In genomic region chr19:17077447-17078028, GRCh38 we compare ENCODE assay signal across 8 cellular contexts. TPM values are rescaled to one million over a fixed set of nuclear protein-coding genes. Genes with fewer than 3 reads are reported as not detected.
DNase-seq lines count a peak whose midpoint lies in the region; ATAC-seq and TF ChIP-seq lines count a peak whose summit lies in the region.

No MANE protein-coding gene starts in this region.

- peaks cover 72% of the 10 kb centered on the region for H3K4me1 Mint-ChIP-seq in activated naive CD4-positive, alpha-beta T cell treated with anti-CD3 and anti-CD28 coated beads, Interleukin-2, amount 10 ng/mL, durations not matched to agents 7 days and 5 days
- H3K4me1 Mint-ChIP-seq in activated naive CD8-positive, alpha-beta T cell treated with anti-CD3 and anti-CD28 coated beads, Interleukin-2, amount 10 ng/mL, durations not matched to agents 7 days and 5 days: peaks cover 50% of the 10 kb centered on the region

- intact Hi-C loops in lower lobe of right lung (cut with DNase I): loop anchor here (10.0 kb wide), 1 partner anchor 207 kb away; the partner anchor contains the start of gene ANKLE1
- intact Hi-C loops in transverse colon (cut with DNase I; ENCODE audit: low total_unique reads): loop anchor here (10.0 kb wide), 1 partner anchor 57 kb away; no protein-coding TSS in a partner anchor

- H3K27ac ChIP-seq in lower lobe of right lung (no peak overlapping the region), transverse colon (peak overlapping the region; percentile 90 to 95 (median 93))

- TF ChIP-seq POLR2A in transverse colon (IDR thresholded peaks at IDR 0.05): no peak

- H3K9me3 ChIP-seq in lower lobe of right lung (no peaks in the 10 kb centered on the region), transverse colon (no peaks in the 10 kb centered on the region)

- no peak for ATAC-seq in activated naive CD8-positive, alpha-beta T cell treated with anti-CD3 and anti-CD28 coated beads, Interleukin-2, amount 10 ng/mL, durations not matched to agents 7 days and 5 days (ENCODE audit: low read depth)
- ATAC-seq in lower lobe of right lung (no peak), GM19463 (IDR thresholded peaks at IDR 0.05; ENCODE audit: unreplicated experiment) (no peak), HG02884 (IDR thresholded peaks at IDR 0.05; ENCODE audit: unreplicated experiment) (no peak)

- H3K36me3 ChIP-seq in lower lobe of right lung (peaks cover 5% of the 10 kb centered on the region), transverse colon (no peaks in the 10 kb centered on the region)

- 81 to 85% methylated on average over 9 to 17 of the region's 17 CpGs for WGBS in transverse colon (ENCODE audit: low coverage in 1 of 2), 2 donors

- in situ Hi-C loops in transverse colon (cut with MboI; ENCODE audit: low pct_ligation_motif_present in 1 of 4, low pct_unique_long_range_greater_than_20kb in 1 of 4, low sequenced_read_pairs in 3 of 4): no loop called here

- H3K4me3 Mint-ChIP-seq in activated naive CD4-positive, alpha-beta T cell treated with anti-CD3 and anti-CD28 coated beads, Interleukin-2, amount 10 ng/mL, durations not matched to agents 7 days and 5 days: peak overlapping the region; percentile 99
- H3K4me3 Mint-ChIP-seq in activated naive CD8-positive, alpha-beta T cell treated with anti-CD3 and anti-CD28 coated beads, Interleukin-2, amount 10 ng/mL, durations not matched to agents 7 days and 5 days: peak overlapping the region; percentile 99

- H3K4me1 ChIP-seq in lower lobe of right lung: peaks cover 63% of the 10 kb centered on the region
- H3K4me1 ChIP-seq in transverse colon: peaks cover 38 to 71% (median 56%) of the 10 kb centered on the region in 4 donors

- H3K27me3 ChIP-seq in lower lobe of right lung (ENCODE audit: low read depth) (no peaks in the 10 kb centered on the region), transverse colon (no peaks in the 10 kb centered on the region)

- peak overlapping the region; percentile 77 for H3K27ac Mint-ChIP-seq in activated naive CD4-positive, alpha-beta T cell treated with anti-CD3 and anti-CD28 coated beads, Interleukin-2, amount 10 ng/mL, durations not matched to agents 7 days and 5 days
- H3K27ac Mint-ChIP-seq in activated naive CD8-positive, alpha-beta T cell treated with anti-CD3 and anti-CD28 coated beads, Interleukin-2, amount 10 ng/mL, durations not matched to agents 7 days and 5 days: no peak overlapping the region

- no peaks in the 10 kb centered on the region for H3K27me3 Mint-ChIP-seq in activated naive CD4-positive, alpha-beta T cell treated with anti-CD3 and anti-CD28 coated beads, Interleukin-2, amount 10 ng/mL, durations not matched to agents 7 days and 5 days
- no peaks in the 10 kb centered on the region for H3K27me3 Mint-ChIP-seq in activated naive CD8-positive, alpha-beta T cell treated with anti-CD3 and anti-CD28 coated beads, Interleukin-2, amount 10 ng/mL, durations not matched to agents 7 days and 5 days

- peaks cover 34% of the 10 kb centered on the region for H3K36me3 Mint-ChIP-seq in activated naive CD4-positive, alpha-beta T cell treated with anti-CD3 and anti-CD28 coated beads, Interleukin-2, amount 10 ng/mL, durations not matched to agents 7 days and 5 days
- peaks cover 24% of the 10 kb centered on the region for H3K36me3 Mint-ChIP-seq in activated naive CD8-positive, alpha-beta T cell treated with anti-CD3 and anti-CD28 coated beads, Interleukin-2, amount 10 ng/mL, durations not matched to agents 7 days and 5 days

- H3K4me3 ChIP-seq in lower lobe of right lung: peak overlapping the region; percentile 76
- H3K4me3 ChIP-seq in transverse colon: peak overlapping the region in 1 of 4 donors; percentile 95

- POLR2A ChIA-PET in activated naive CD8-positive, alpha-beta T cell treated with anti-CD3 and anti-CD28 coated beads, Interleukin-2, amount 10 ng/mL, durations not matched to agents 7 days and 5 days (lab: Charles Lee): interaction anchor here (1.1 to 4.3 kb wide), 3 partner anchors 48 to 148 kb away, joined by 9 to 64 read pairs (median 10); partner anchors contain the start of genes OCEL1 and USE1

- no peaks in the 10 kb centered on the region for H3K9me3 Mint-ChIP-seq in activated naive CD4-positive, alpha-beta T cell treated with anti-CD3 and anti-CD28 coated beads, Interleukin-2, amount 10 ng/mL, durations not matched to agents 7 days and 5 days
- H3K9me3 Mint-ChIP-seq in activated naive CD8-positive, alpha-beta T cell treated with anti-CD3 and anti-CD28 coated beads, Interleukin-2, amount 10 ng/mL, durations not matched to agents 7 days and 5 days: no peaks in the 10 kb centered on the region

- CTCF ChIA-PET in activated naive CD4-positive, alpha-beta T cell treated with anti-CD3 and anti-CD28 coated beads, Interleukin-2, amount 10 ng/mL, durations not matched to agents 7 days and 5 days (lab: Charles Lee): no interaction called here

- no peak for TF ChIP-seq EP300 in transverse colon (IDR thresholded peaks at IDR 0.05; ENCODE audit: low read depth)

- DNase-seq in activated naive CD4-positive, alpha-beta T cell treated with anti-CD3 and anti-CD28 coated beads, Interleukin-2, amount 10 ng/mL, durations not matched to agents 7 days and 5 days: no peak
- DNase-seq in activated naive CD4-positive, alpha-beta T cell treated with anti-CD3 and anti-CD28 coated beads, Interleukin-2, amount 50 U/mL, for 16 hours: no peak
- no peak for DNase-seq in activated naive CD8-positive, alpha-beta T cell treated with anti-CD3 and anti-CD28 coated beads, Interleukin-2, amount 10 ng/mL, durations not matched to agents 7 days and 5 days
- DNase-seq in lower lobe of right lung: no peak
- no peak for DNase-seq in transverse colon
- no peak for DNase-seq in NCI-H1694 (lab: John Stamatoyannopoulos, UW)

- TF ChIP-seq CTCF in lower lobe of right lung (IDR thresholded peaks at IDR 0.05): no peak
- no peak for TF ChIP-seq CTCF in transverse colon (IDR thresholded peaks at IDR 0.05)

RNA-seq across cellular contexts. Expression of gene MYO9B, which starts 2.0 kb away (rescaled TPM):
- total RNA-seq in activated naive CD8-positive, alpha-beta T cell treated with anti-CD3 and anti-CD28 coated beads, Interleukin-2, amount 10 ng/mL, durations not matched to agents 7 days and 5 days: 100 to 1,000 TPM; 275 to 285 TPM
- total RNA-seq in lower lobe of right lung: 205 TPM
- total RNA-seq in transverse colon: 100 to 1,000 TPM; 102 to 246 (median 151) TPM

RNA-seq across cellular contexts. Expression of gene HAUS8, which starts 2.3 kb away (rescaled TPM):
- total RNA-seq in activated naive CD8-positive, alpha-beta T cell treated with anti-CD3 and anti-CD28 coated beads, Interleukin-2, amount 10 ng/mL, durations not matched to agents 7 days and 5 days: 10 to 100 TPM; 50.7 to 51.7 TPM
- total RNA-seq in lower lobe of right lung (9.1 TPM), transverse colon (10 to 100 TPM in 2 of 4 donors, 1 to 10 TPM in 2; 4.4 to 13.8 (median 10.3) TPM)

RNA-seq across cellular contexts. Expression of gene CPAMD8, which starts 50.9 kb away (rescaled TPM):
- total RNA-seq in activated naive CD8-positive, alpha-beta T cell treated with anti-CD3 and anti-CD28 coated beads, Interleukin-2, amount 10 ng/mL, durations not matched to agents 7 days and 5 days: under 1 TPM; 0.42 to 0.68 TPM
- total RNA-seq in lower lobe of right lung (54.3 TPM), transverse colon (10 to 100 TPM in 2 of 4 donors, 1 to 10 TPM in 2; 1.4 to 20.9 (median 7.7) TPM)
